4 cellular contexts compared by ENCODE assay signal in the genomic region with DNA sequence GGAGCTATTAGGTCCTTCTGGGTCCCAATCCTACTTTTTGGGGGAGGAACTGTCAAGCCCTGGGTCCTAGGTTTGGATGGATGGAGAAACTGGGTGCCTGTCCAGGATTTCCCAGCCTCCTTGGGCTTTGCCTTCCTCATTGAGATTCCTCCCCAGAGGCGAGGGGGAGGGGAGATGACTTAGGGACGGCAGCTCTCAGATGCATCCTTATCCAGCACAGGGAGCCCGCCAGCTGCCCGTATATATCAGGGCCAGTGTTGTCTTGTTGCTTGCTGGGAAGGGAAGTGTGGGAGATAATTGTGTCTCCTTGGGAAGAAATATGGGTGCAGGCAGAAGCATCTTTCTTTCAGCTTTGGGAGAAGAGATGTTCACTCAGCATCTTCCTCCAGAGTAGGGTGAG. TPM values are rescaled to one million over a fixed set of nuclear protein-coding genes. Genes with fewer than 3 reads are reported as not detected.
"Had no signal": no experiment of that assay in that cellular context is flagged by ENCODE, and none has a peak within 500 bp of the region (broad histone marks: within the 10 kb centered on the region; RNA-seq: fewer than 3 reads in every experiment).

No MANE protein-coding gene starts in this region.

RNA-seq across cellular contexts. Expression of gene DYTN, which starts 3.0 kb away (rescaled TPM):
- total RNA-seq: LHCN-M2, M059J, MCF 10A, NCI-H460 had no signal
